ENCODE assay signal across 13 cellular contexts in the genomic region with DNA sequence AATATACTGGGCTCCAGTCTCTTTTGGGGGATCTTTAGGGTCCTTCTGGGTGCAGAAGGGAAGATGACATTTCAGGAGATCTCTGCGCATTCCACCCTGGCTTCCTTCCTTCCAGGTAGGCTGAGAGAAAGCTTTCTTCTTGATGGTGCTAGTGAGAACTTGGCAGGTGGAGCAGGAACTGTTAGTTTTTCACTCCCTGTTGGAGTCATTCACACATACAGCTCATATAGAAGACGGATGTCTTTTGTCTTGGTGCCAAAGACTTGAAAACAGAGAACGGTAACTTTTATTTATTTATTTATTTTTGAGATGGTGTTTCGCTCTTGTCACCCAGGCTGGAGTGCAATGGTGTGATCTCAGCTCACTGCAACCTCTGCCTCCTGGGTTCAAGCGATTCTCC. TPM values are rescaled to one million over a fixed set of nuclear protein-coding genes. Genes with fewer than 3 reads are reported as not detected.
A peak's percentile ranks its signal among the peaks of the same experiment; 100 is the strongest.
DNase-seq lines count a peak whose midpoint lies in the region; ATAC-seq, FAIRE-seq and TF ChIP-seq lines count a peak whose summit lies in the region.
"Had no signal": no experiment of that assay in that cellular context is flagged by ENCODE, and none has a peak within 500 bp of the region (broad histone marks: within the 10 kb centered on the region; RNA-seq: fewer than 3 reads in every experiment).

No MANE protein-coding gene starts in this region.

- TF ChIP-seq CTCF in brain microvascular endothelial cell (IDR thresholded peaks at IDR 0.05; ENCODE audit: low read depth, low read length, missing control alignments) = no peak

- H3K27ac ChIP-seq in right cardiac atrium (ENCODE audit: low read length) = peak overlapping the region; percentile 52
- no peak overlapping the region for H3K27ac ChIP-seq in brain microvascular endothelial cell
- H3K27ac ChIP-seq: KMS-11 had no signal

- H3K9me3 Mint-ChIP-seq in activated naive CD4-positive, alpha-beta T cell treated with anti-CD3 and anti-CD28 coated beads, Interleukin-2, amount 50 U/mL, for 72 hours = peaks cover 0 to 5% of the 10 kb centered on the region in 2 donors

- DNase-seq in right cardiac atrium (no peak), Right ventricle myocardium inferior (ENCODE audit: missing footprints) (no peak), left colon (no peak), H54 (ENCODE audit: insufficient read length, low spot score) (no peak), brain microvascular endothelial cell (no peak), NCI-H748 (lab: John Stamatoyannopoulos, UW; ENCODE audit: unreplicated experiment) (no peak), SKM-1 (lab: John Stamatoyannopoulos, UW; ENCODE audit: unreplicated experiment) (no peak)
- no peak for DNase-seq in activated naive CD4-positive, alpha-beta T cell treated with anti-CD3 and anti-CD28 coated beads, Interleukin-2, amount 50 U/mL, for 72 hours (ENCODE audit: low spot score in 2 of 2)
- DNase-seq: C1 segment of cervical spinal cord, GDM1, naive B cell, NCI-H1930 had no signal

- FAIRE-seq in H54 (lab: Jason Lieb, UNC) = no peak

- H3K27ac Mint-ChIP-seq in activated naive CD4-positive, alpha-beta T cell treated with anti-CD3 and anti-CD28 coated beads, Interleukin-2, amount 50 U/mL, for 72 hours = peak overlapping the region; percentile 93 to 97

- H3K36me3 Mint-ChIP-seq in activated naive CD4-positive, alpha-beta T cell treated with anti-CD3 and anti-CD28 coated beads, Interleukin-2, amount 50 U/mL, for 72 hours = peaks cover 10 to 20% of the 10 kb centered on the region in 2 donors

- in situ Hi-C loops in brain microvascular endothelial cell (cut with HindIII; ENCODE audit: low pct_ligation_motif_present, low sequenced_read_pairs) = no loop called here

- intact Hi-C loops in right cardiac atrium (cut with DNase I) = no loop called here
- intact Hi-C loops in Right ventricle myocardium inferior (cut with DNase I) = loop anchor here (1.0 kb wide), 1 partner anchor 48 kb away; no protein-coding TSS in a partner anchor
- intact Hi-C loops in left colon (cut with DNase I, micrococcal nuclease) = no loop called here

- H3K36me3 ChIP-seq in brain microvascular endothelial cell (replicated peaks) = no peaks in the 10 kb centered on the region

- H3K27me3 ChIP-seq in right cardiac atrium (ENCODE audit: control insufficient read depth, insufficient read depth) = no peaks in the 10 kb centered on the region
- no peaks in the 10 kb centered on the region for H3K27me3 ChIP-seq in brain microvascular endothelial cell (replicated peaks)

- H3K9me3 ChIP-seq in right cardiac atrium (ENCODE audit: control insufficient read depth, low read length) = no peaks in the 10 kb centered on the region

- ATAC-seq in right cardiac atrium = no peak
- no peak for ATAC-seq in Right ventricle myocardium inferior
- no peak for ATAC-seq in activated naive CD4-positive, alpha-beta T cell treated with anti-CD3 and anti-CD28 coated beads, Interleukin-2, amount 50 U/mL, for 72 hours
- peak; percentile 58 for ATAC-seq in left colon

- no peak for TF ChIP-seq POLR2A in H54 (IDR thresholded peaks at IDR 0.05; ENCODE audit: low read depth, low read length)

- 77% methylated on average over 5 of the region's 5 CpGs for WGBS in right cardiac atrium

- no peak overlapping the region for H3K4me3 ChIP-seq in right cardiac atrium (ENCODE audit: low read length)
- no peak overlapping the region for H3K4me3 ChIP-seq in brain microvascular endothelial cell (ENCODE audit: low read depth, low read length)

- peaks cover 7% of the 10 kb centered on the region for H3K4me1 ChIP-seq in right cardiac atrium (ENCODE audit: control insufficient read depth, insufficient read depth, low read length)

RNA-seq across cellular contexts. Expression of gene PITPNC1, which starts 43.9 kb away (rescaled TPM):
- 10 to 100 TPM; 17.0 to 29.7 (median 24.9) TPM for total RNA-seq in right cardiac atrium
- 8.6 TPM for polyA plus RNA-seq in right cardiac atrium
- 13.8 TPM for total RNA-seq in Right ventricle myocardium inferior
- total RNA-seq in activated naive CD4-positive, alpha-beta T cell treated with anti-CD3 and anti-CD28 coated beads, Interleukin-2, amount 50 U/mL, for 72 hours = 10 to 100 TPM; 56.8 to 65.3 TPM
- total RNA-seq in left colon = 10 to 100 TPM; 13.7 to 15.6 TPM

RNA-seq across cellular contexts. Expression of gene PSMD12, which starts 54.6 kb away (rescaled TPM):
- total RNA-seq in right cardiac atrium = 10 to 100 TPM; 47.2 to 59.5 (median 51.4) TPM
- polyA plus RNA-seq in right cardiac atrium = 26.7 TPM
- total RNA-seq in Right ventricle myocardium inferior = 45.5 TPM
- total RNA-seq in activated naive CD4-positive, alpha-beta T cell treated with anti-CD3 and anti-CD28 coated beads, Interleukin-2, amount 50 U/mL, for 72 hours = 10 to 100 TPM; 79.7 to 92.9 TPM
- 10 to 100 TPM; 36.9 to 40.2 TPM for total RNA-seq in left colon
